ENCODE assay signal across 1 cellular context in the genomic region with DNA sequence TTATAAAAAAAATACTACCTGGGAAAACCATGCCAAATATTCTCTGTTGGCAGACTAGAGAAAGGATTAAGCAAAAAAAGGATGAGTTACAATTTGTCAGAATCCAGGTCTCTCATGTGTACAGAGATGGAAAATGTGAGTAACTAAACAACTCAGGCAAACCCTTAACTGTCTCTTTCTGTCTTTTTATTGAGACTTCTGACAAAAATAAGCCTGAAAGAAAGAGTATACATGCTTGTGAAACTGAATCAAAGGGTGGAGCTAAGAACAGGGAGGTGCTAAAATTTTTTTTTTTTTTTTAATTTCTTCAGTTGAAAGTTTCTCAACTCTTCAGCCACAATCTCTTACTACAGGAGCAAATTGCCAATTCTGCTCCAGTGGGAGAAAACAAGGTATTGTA.
TF ChIP-seq lines count a peak whose summit lies in the region.

SERPINB10 (plus strand) TSS at position 310 of the 400 bp plus-strand sequence. CDS start 7,553 bp downstream, outside the sequence.

TF ChIP-seq in WTC11, 78 proteins besides CTCF, POLR2A, EP300 and RAD21 (continued from another document):
- TF ChIP-seq AFF4 (CRISPR knock-in tag; IDR thresholded peaks at IDR 0.05; ENCODE audit: borderline replicate concordance), result no peak
- TF ChIP-seq USF1 (CRISPR knock-in tag; IDR thresholded peaks at IDR 0.05), result no peak
- TF ChIP-seq GTF2I (CRISPR knock-in tag; conservative IDR thresholded peaks at IDR 0.05), result no peak
- no peak for TF ChIP-seq ATF1 (CRISPR knock-in tag; IDR thresholded peaks at IDR 0.05)
- TF ChIP-seq, protein P1, sequence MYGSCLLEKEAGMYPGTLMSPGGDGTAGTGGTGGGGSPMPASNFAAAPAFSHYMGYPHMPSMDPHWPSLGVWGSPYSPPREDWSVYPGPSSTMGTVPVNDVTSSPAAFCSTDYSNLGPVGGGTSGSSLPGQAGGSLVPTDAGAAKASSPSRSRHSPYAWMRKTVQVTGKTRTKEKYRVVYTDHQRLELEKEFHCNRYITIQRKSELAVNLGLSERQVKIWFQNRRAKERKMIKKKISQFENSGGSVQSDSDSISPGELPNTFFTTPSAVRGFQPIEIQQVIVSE (CRISPR knock-in tag; IDR thresholded peaks at IDR 0.05; ENCODE audit: borderline replicate concordance), result no peak
- TF ChIP-seq TEAD4 (CRISPR knock-in tag; IDR thresholded peaks at IDR 0.05), result no peak
- no peak for TF ChIP-seq PRDM15 (CRISPR knock-in tag; IDR thresholded peaks at IDR 0.05)
